ENCODE assay signal across 1 cellular context in genomic region chr14:68191567-68192321, GRCh38.
A peak's percentile ranks its signal among the peaks of the same experiment; 100 is the strongest.
TF ChIP-seq lines count a peak whose summit lies in the region.

No MANE protein-coding gene starts in this region.

TF ChIP-seq in HepG2, 621 proteins besides CTCF, POLR2A, EP300 and RAD21 (continued from another document and continues in another):
- no peak for TF ChIP-seq AFF4 (CRISPR knock-in tag; IDR thresholded peaks at IDR 0.05)
- no peak for TF ChIP-seq ZNF414 (CRISPR knock-in tag; IDR thresholded peaks at IDR 0.05)
- TF ChIP-seq KMT2A (CRISPR knock-in tag; IDR thresholded peaks at IDR 0.05), result no peak
- no peak for TF ChIP-seq JUND (CRISPR knock-in tag; IDR thresholded peaks at IDR 0.05)
- TF ChIP-seq BCLAF1 (IDR thresholded peaks at IDR 0.05), result no peak
- TF ChIP-seq ZKSCAN5 (CRISPR knock-in tag; IDR thresholded peaks at IDR 0.05), result no peak
- no peak for TF ChIP-seq MATR3 (CRISPR knock-in tag; IDR thresholded peaks at IDR 0.05)
- TF ChIP-seq NCOR1 (IDR thresholded peaks at IDR 0.05; ENCODE audit: borderline replicate concordance, low read length), result peak; percentile 96
- TF ChIP-seq XRCC5 (optimal IDR thresholded peaks at IDR 0.05; ENCODE audit: low read length), result no peak
- no peak for TF ChIP-seq ZNF563 (CRISPR knock-in tag; IDR thresholded peaks at IDR 0.05)
- no peak for TF ChIP-seq ZSCAN25 (CRISPR knock-in tag; IDR thresholded peaks at IDR 0.05)
- 0 out of 2 replicates have a peak, but pooled peaks have one; percentile 18 for TF ChIP-seq PHF21A (CRISPR knock-in tag; IDR thresholded peaks at IDR 0.05)
- no peak for TF ChIP-seq SMAD3 (CRISPR knock-in tag; IDR thresholded peaks at IDR 0.05)
- TF ChIP-seq BRCA1 (CRISPR knock-in tag; IDR thresholded peaks at IDR 0.05), result no peak
- TF ChIP-seq TARDBP (CRISPR knock-in tag; IDR thresholded peaks at IDR 0.05), result 0 out of 2 replicates have a peak, but pooled peaks have one; percentile 38
- TF ChIP-seq ZHX1 (CRISPR knock-in tag; IDR thresholded peaks at IDR 0.05; ENCODE audit: low read depth), result no peak
- no peak for TF ChIP-seq ZSCAN31 (CRISPR knock-in tag; IDR thresholded peaks at IDR 0.05; ENCODE audit: low read depth)
- no peak for TF ChIP-seq SP1 (IDR thresholded peaks at IDR 0.05)
- TF ChIP-seq SP1 (CRISPR knock-in tag; IDR thresholded peaks at IDR 0.05), result no peak
- no peak for TF ChIP-seq KDM4B (CRISPR knock-in tag; IDR thresholded peaks at IDR 0.05)
- no peak for TF ChIP-seq ZNF446 (CRISPR knock-in tag; IDR thresholded peaks at IDR 0.05)
- no peak for TF ChIP-seq ZMYM2 (CRISPR knock-in tag; IDR thresholded peaks at IDR 0.05)
- TF ChIP-seq ZSCAN29 (CRISPR knock-in tag; conservative IDR thresholded peaks at IDR 0.05), result no peak
- TF ChIP-seq HIVEP1 (CRISPR knock-in tag; IDR thresholded peaks at IDR 0.05), result no peak
- TF ChIP-seq ZNF768 (CRISPR knock-in tag; IDR thresholded peaks at IDR 0.05), result no peak
- no peak for TF ChIP-seq POLR2G (IDR thresholded peaks at IDR 0.05; ENCODE audit: low read depth, low read length)
- TF ChIP-seq AGO1 (IDR thresholded peaks at IDR 0.05; ENCODE audit: low read depth, low read length, poor library complexity, severe bottlenecking), result no peak
- TF ChIP-seq NR2F6 (IDR thresholded peaks at IDR 0.05), result no peak
- peak; percentile 59 for TF ChIP-seq NR2F6 (CRISPR knock-in tag; IDR thresholded peaks at IDR 0.05)
- no peak for TF ChIP-seq ZNF512 (CRISPR knock-in tag; IDR thresholded peaks at IDR 0.05)
- TF ChIP-seq PPARG (CRISPR knock-in tag; conservative IDR thresholded peaks at IDR 0.05), result peak; percentile 56; the same call in 1 of the 2 replicates
- TF ChIP-seq ZNF782 (CRISPR knock-in tag; IDR thresholded peaks at IDR 0.05; ENCODE audit: borderline replicate concordance), result no peak
- no peak for TF ChIP-seq LBX2 (CRISPR knock-in tag; IDR thresholded peaks at IDR 0.05; ENCODE audit: borderline replicate concordance)
- peak; percentile 93 for TF ChIP-seq HNRNPUL1 (IDR thresholded peaks at IDR 0.05; ENCODE audit: low read depth, low read length)
- TF ChIP-seq MEIS1 (CRISPR knock-in tag; IDR thresholded peaks at IDR 0.05; ENCODE audit: borderline replicate concordance), result no peak
- no peak for TF ChIP-seq ZNF20 (CRISPR knock-in tag; IDR thresholded peaks at IDR 0.05)
- no peak for TF ChIP-seq ZBED4 (CRISPR knock-in tag; IDR thresholded peaks at IDR 0.05; ENCODE audit: borderline replicate concordance)
- no peak for TF ChIP-seq ZNF713 (CRISPR knock-in tag; IDR thresholded peaks at IDR 0.05)
- TF ChIP-seq MIER2 (CRISPR knock-in tag; IDR thresholded peaks at IDR 0.05), result no peak
- no peak for TF ChIP-seq MTF1 (CRISPR knock-in tag; IDR thresholded peaks at IDR 0.05)
- TF ChIP-seq SP5 (CRISPR knock-in tag; IDR thresholded peaks at IDR 0.05; ENCODE audit: borderline replicate concordance, low read depth), result no peak
- TF ChIP-seq MXD3 (CRISPR knock-in tag; IDR thresholded peaks at IDR 0.05), result no peak
- TF ChIP-seq HOXA9 (CRISPR knock-in tag; IDR thresholded peaks at IDR 0.05; ENCODE audit: borderline replicate concordance), result no peak
- no peak for TF ChIP-seq E2F2 (CRISPR knock-in tag; IDR thresholded peaks at IDR 0.05; ENCODE audit: borderline replicate concordance)
- TF ChIP-seq ZNF549 (CRISPR knock-in tag; IDR thresholded peaks at IDR 0.05), result no peak
- TF ChIP-seq SP2 (CRISPR knock-in tag; IDR thresholded peaks at IDR 0.05), result no peak
- no peak for TF ChIP-seq KAT8 (CRISPR knock-in tag; IDR thresholded peaks at IDR 0.05)
- no peak; the same call in 1 of the 2 replicates for TF ChIP-seq THRA (CRISPR knock-in tag; IDR thresholded peaks at IDR 0.05; ENCODE audit: borderline replicate concordance)
